In genomic region chr1:78825561-78825960, GRCh38 we compare ENCODE assay signal across 20 cellular contexts.
"Had no signal": no experiment of that assay in that cellular context is flagged by ENCODE, and none has a peak within 500 bp of the region (broad histone marks: within the 10 kb centered on the region; RNA-seq: fewer than 3 reads in every experiment).

No MANE protein-coding gene starts in this region.

- H3K4me3 ChIP-seq: gastroesophageal sphincter, pancreas, right lobe of liver, skin epidermis, stomach, thoracic aorta, transverse colon had no signal

- H3K4me1 Mint-ChIP-seq: central memory CD8-positive, alpha-beta T cell; naive B cell had no signal

- H3K4me1 ChIP-seq: gastroesophageal sphincter, pancreas, right lobe of liver, stomach, transverse colon had no signal

- DNase-seq: effector memory CD4-positive, alpha-beta T cell; glutamatergic neuron; left colon; mesendoderm; naive B cell; occipital lobe; pancreas; right lobe of liver; stimulated activated CD4-positive, alpha-beta T cell treated with anti-CD3 and anti-CD28 coated beads, Interleukin-12 subunit alpha, Interleukin-12 subunit beta, amount 100 ng/mL, for 4 hours; stimulated activated naive CD4-positive, alpha-beta T cell; stomach; substantia nigra; transverse colon had no signal

- H3K9me3 ChIP-seq: gastroesophageal sphincter, pancreas, right lobe of liver, stomach, thoracic aorta, transverse colon had no signal

- H3K36me3 ChIP-seq: gastroesophageal sphincter, pancreas, right lobe of liver, stomach, thoracic aorta, transverse colon had no signal

- H3K9me3 Mint-ChIP-seq: central memory CD8-positive, alpha-beta T cell; nephron had no signal

- H3K36me3 Mint-ChIP-seq: naive B cell had no signal

- H3K27me3 Mint-ChIP-seq: central memory CD8-positive, alpha-beta T cell; naive B cell; progenitor cell of endocrine pancreas had no signal

- H3K27ac Mint-ChIP-seq: naive B cell, nephron, progenitor cell of endocrine pancreas had no signal

- H3K27ac ChIP-seq: gastroesophageal sphincter, pancreas, right lobe of liver, skin epidermis, stomach, thoracic aorta, transverse colon had no signal

- H3K4me3 Mint-ChIP-seq: central memory CD8-positive, alpha-beta T cell; naive B cell; nephron had no signal

- ATAC-seq: esophagus mucosa, gastroesophageal sphincter, left colon, pancreas, right lobe of liver had no signal

- H3K27me3 ChIP-seq: gastroesophageal sphincter, pancreas, right lobe of liver, stomach, transverse colon had no signal
